In genomic region chr20:35719717-35720116, GRCh38 we compare ENCODE assay signal across 1 cellular context.
TF ChIP-seq lines count a peak whose summit lies in the region.

No MANE protein-coding gene starts in this region.

TF ChIP-seq in HepG2, 621 proteins besides CTCF, POLR2A, EP300 and RAD21:
- 0 out of 2 replicates have a peak, but pooled peaks have one; percentile 2 for TF ChIP-seq NFKB2 (CRISPR knock-in tag; IDR thresholded peaks at IDR 0.05; ENCODE audit: borderline replicate concordance)
- TF ChIP-seq ARID4A (CRISPR knock-in tag; IDR thresholded peaks at IDR 0.05; ENCODE audit: borderline replicate concordance): 0 out of 2 replicates have a peak, but pooled peaks have one; percentile 33
- no peak for TF ChIP-seq ZBTB43 (CRISPR knock-in tag; conservative IDR thresholded peaks at IDR 0.05)
- TF ChIP-seq IKZF1 (IDR thresholded peaks at IDR 0.05): no peak
- 0 out of 2 replicates have a peak, but pooled peaks have one; percentile 10 for TF ChIP-seq KDM2A (CRISPR knock-in tag; IDR thresholded peaks at IDR 0.05; ENCODE audit: borderline replicate concordance, low read depth)
- no peak for TF ChIP-seq ZNF672 (CRISPR knock-in tag; IDR thresholded peaks at IDR 0.05)
- TF ChIP-seq IRF2 (CRISPR knock-in tag; IDR thresholded peaks at IDR 0.05): no peak
- peak; percentile 38; the same call in 1 of the 2 replicates for TF ChIP-seq RBFOX2 (IDR thresholded peaks at IDR 0.05; ENCODE audit: low read depth, low read length)
- peak; percentile 28; the same call in 1 of the 2 replicates for TF ChIP-seq ZNF232 (CRISPR knock-in tag; IDR thresholded peaks at IDR 0.05; ENCODE audit: borderline replicate concordance)
- TF ChIP-seq NCOA1 (CRISPR knock-in tag; IDR thresholded peaks at IDR 0.05): no peak
- TF ChIP-seq, protein P1, sequence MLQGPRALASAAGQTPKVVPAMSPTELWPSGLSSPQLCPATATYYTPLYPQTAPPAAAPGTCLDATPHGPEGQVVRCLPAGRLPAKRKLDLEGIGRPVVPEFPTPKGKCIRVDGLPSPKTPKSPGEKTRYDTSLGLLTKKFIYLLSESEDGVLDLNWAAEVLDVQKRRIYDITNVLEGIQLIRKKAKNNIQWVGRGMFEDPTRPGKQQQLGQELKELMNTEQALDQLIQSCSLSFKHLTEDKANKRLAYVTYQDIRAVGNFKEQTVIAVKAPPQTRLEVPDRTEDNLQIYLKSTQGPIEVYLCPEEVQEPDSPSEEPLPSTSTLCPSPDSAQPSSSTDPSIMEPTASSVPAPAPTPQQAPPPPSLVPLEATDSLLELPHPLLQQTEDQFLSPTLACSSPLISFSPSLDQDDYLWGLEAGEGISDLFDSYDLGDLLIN (CRISPR knock-in tag; IDR thresholded peaks at IDR 0.05; ENCODE audit: borderline replicate concordance): 0 out of 2 replicates have a peak, but pooled peaks have one; percentile 15
- no peak for TF ChIP-seq ZZZ3 (CRISPR knock-in tag; IDR thresholded peaks at IDR 0.05; ENCODE audit: borderline replicate concordance)
- no peak for TF ChIP-seq BRCA1 (CRISPR knock-in tag; IDR thresholded peaks at IDR 0.05)
